Comparison of ENCODE assay signal across 16 cellular contexts in genomic region chr20:61776491-61776890, GRCh38.
"Had no signal": no experiment of that assay in that cellular context is flagged by ENCODE, and none has a peak within 500 bp of the region (broad histone marks: within the 10 kb centered on the region; RNA-seq: fewer than 3 reads in every experiment).

No MANE protein-coding gene starts in this region.

- ATAC-seq: Panc1, PC-3, SK-N-SH treated with all-trans-retinoic acid at 6 μM for 48 hours had no signal

- DNase-seq: Karpas-422; KG1; MG63; NCI-H1092; NCI-H1436; NCI-H187; NCI-H2029; NCI-H2081 treated with DMSO at 0.1 percent for 48 hours; NCI-H2171 treated with DMSO at 0.1 percent for 48 hours; NCI-H345; NCI-H526 treated with DMSO at 0.1 percent for 48 hours; NK-92 treated with Interleukin-12 subunit alpha and Interleukin-12 subunit beta, amount 100 ng/mL, for 24 hours; PC-3; SHP77 treated with DMSO at 0.1 percent for 48 hours had no signal
